In the genomic region with DNA sequence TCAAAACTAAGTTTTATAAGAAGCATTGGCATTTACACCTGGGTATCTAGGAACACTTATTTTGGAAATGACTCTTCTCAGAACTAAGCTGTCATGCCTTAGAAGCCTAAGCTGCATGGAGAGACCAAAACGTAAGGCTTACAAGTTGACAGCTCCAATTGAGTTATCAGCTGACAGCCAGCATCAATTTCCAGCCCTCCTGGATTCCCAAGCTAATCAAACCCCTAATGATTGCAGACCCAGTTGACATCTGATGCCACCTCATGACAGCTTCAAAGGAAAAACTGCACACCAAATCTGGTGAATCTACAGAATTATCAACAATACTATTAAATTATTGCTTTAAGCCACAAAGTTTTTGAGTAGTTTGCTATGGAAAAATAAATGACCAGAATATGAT, we compare ENCODE assay signal across 32 cellular contexts.
"Had no signal": no experiment of that assay in that cellular context is flagged by ENCODE, and none has a peak within 500 bp of the region (broad histone marks: within the 10 kb centered on the region; RNA-seq: fewer than 3 reads in every experiment).

No MANE protein-coding gene starts in this region.

- H3K9me3 ChIP-seq: adrenal gland, ascending aorta had no signal

- H3K36me3 ChIP-seq: adrenal gland, ascending aorta, brain microvascular endothelial cell, breast epithelium, cardiac muscle cell had no signal

- H3K4me1 ChIP-seq: adrenal gland, ascending aorta, body of pancreas, breast epithelium had no signal

- H3K27me3 ChIP-seq: adrenal gland, ascending aorta, body of pancreas, brain microvascular endothelial cell, breast epithelium, cardiac muscle cell had no signal

- H3K4me3 ChIP-seq: adrenal gland, ascending aorta, body of pancreas, breast epithelium, cardiac muscle cell had no signal

- ATAC-seq: activated naive CD4-positive, alpha-beta T cell treated with anti-CD3 and anti-CD28 coated beads, Interleukin-2, amount 50 U/mL, for 72 hours; activated naive CD8-positive, alpha-beta T cell treated with anti-CD3 and anti-CD28 coated beads, Interleukin-2, amount 50 U/mL, for 24 hours; activated T-cell treated with anti-CD3 and anti-CD28 coated beads, Interleukin-2, amount 50 U/mL, for 4 hours; activated T-cell treated with anti-CD3 and anti-CD28 coated beads, Interleukin-2, amount 50 U/mL, for 72 hours; activated T-helper 17 cell treated with anti-CD3 and anti-CD28 coated beads, Interleukin-2, amount 50 U/mL, for 72 hours; body of pancreas had no signal

- DNase-seq: activated effector memory CD4-positive, alpha-beta T cell treated with anti-CD3 and anti-CD28 coated beads, Interleukin-2, amount 50 U/mL, for 16 hours; activated effector memory CD4-positive, alpha-beta T cell treated with Interleukin-2 at 50 U/mL for 16 hours; activated gamma-delta T cell; activated gamma-delta T cell treated with Interleukin-2 at 50 U/mL for 16 hours; activated naive CD4-positive, alpha-beta T cell; activated naive CD4-positive, alpha-beta T cell treated with anti-CD3 and anti-CD28 coated beads for 36 hours; activated naive CD4-positive, alpha-beta T cell treated with anti-CD3 and anti-CD28 coated beads, Interleukin-2, amount 10 ng/mL, durations not matched to agents 7 days and 5 days; activated naive CD4-positive, alpha-beta T cell treated with anti-CD3 and anti-CD28 coated beads, Interleukin-2, amount 50 U/mL, for 16 hours; activated naive CD4-positive, alpha-beta T cell treated with Interleukin-2 at 50 U/mL for 16 hours; activated naive CD8-positive, alpha-beta T cell treated with anti-CD3 and anti-CD28 coated beads for 36 hours; activated naive CD8-positive, alpha-beta T cell treated with anti-CD3 and anti-CD28 coated beads, Interleukin-2, amount 10 ng/mL, durations not matched to agents 7 days and 5 days; activated naive CD8-positive, alpha-beta T cell treated with anti-CD3 and anti-CD28 coated beads, Interleukin-2, amount 50 U/mL, for 24 hours; activated T-cell treated with anti-CD3 and anti-CD28 coated beads, Interleukin-2, amount 50 U/mL, for 1 hour; activated T-cell treated with anti-CD3 and anti-CD28 coated beads, Interleukin-2, amount 50 U/mL, for 24 hours; activated T-cell treated with anti-CD3 and anti-CD28 coated beads, Interleukin-2, amount 50 U/mL, for 4 hours; activated T-cell treated with anti-CD3 and anti-CD28 coated beads, Interleukin-2, amount 50 U/mL, for 48 hours; activated T-cell treated with anti-CD3 and anti-CD28 coated beads, Interleukin-2, amount 50 U/mL, for 72 hours; adrenal gland; amniotic stem cell; amygdala; anterior cingulate cortex; aorta; body of pancreas; brain microvascular endothelial cell; caudate nucleus; central memory CD4-positive, alpha-beta T cell; cerebellar nuclear complex had no signal

- H3K27ac ChIP-seq: adrenal gland, ascending aorta, body of pancreas, brain microvascular endothelial cell, breast epithelium, cardiac muscle cell had no signal
